Comparison of ENCODE assay signal across 20 cellular contexts in genomic region chr9:33414263-33414662, GRCh38. TPM values are rescaled to one million over a fixed set of nuclear protein-coding genes. Genes with fewer than 3 reads are reported as not detected.
A peak's percentile ranks its signal among the peaks of the same experiment; 100 is the strongest.
DNase-seq lines count a peak whose midpoint lies in the region; ATAC-seq and TF ChIP-seq lines count a peak whose summit lies in the region.
"Had no signal": no experiment of that assay in that cellular context is flagged by ENCODE, and none has a peak within 500 bp of the region (broad histone marks: within the 10 kb centered on the region; RNA-seq: fewer than 3 reads in every experiment).

No MANE protein-coding gene starts in this region.

- H3K79me1 ChIP-seq in neuronal stem cell (ENCODE audit: low read depth, low read length), result no peaks in the 10 kb centered on the region

- H3K9me3 Mint-ChIP-seq in CD4-positive, alpha-beta T cell, result no peaks in the 10 kb centered on the region
- no peaks in the 10 kb centered on the region for H3K9me3 Mint-ChIP-seq in activated T-helper 2 cell treated with anti-CD3 and anti-CD28 coated beads, Interferon-gamma antibody, Interleukin-2, Interleukin-4, amounts not matched to agents 10 μg/mL and 5 μg/mL and 100 μg/mL, durations not matched to agents 14 hours and 24 hours and 36 hours

- CTCF ChIA-PET in CD4-positive, alpha-beta T cell (lab: Charles Lee), result interaction anchor here (2.3 to 4.0 kb wide), 5 partner anchors 11 to 53 kb away, joined by 21 to 40 read pairs (median 31); partner anchors contain the start of gene AQP3
- CTCF ChIA-PET in PC-9 (lab: Charles Lee), result interaction anchor here (2.0 kb wide), 1 partner anchor 53 kb away, joined by 5 read pairs; no protein-coding TSS in a partner anchor

- peak overlapping the region; percentile 93 for H3K27ac Mint-ChIP-seq in CD4-positive, alpha-beta T cell
- H3K27ac Mint-ChIP-seq in activated T-helper 2 cell treated with anti-CD3 and anti-CD28 coated beads, Interferon-gamma antibody, Interleukin-2, Interleukin-4, amounts not matched to agents 10 μg/mL and 5 μg/mL and 100 μg/mL, durations not matched to agents 14 hours and 24 hours and 36 hours, result peak overlapping the region; percentile 22

- H4K8ac ChIP-seq in neuronal stem cell (ENCODE audit: low read depth, low read length), result no peak overlapping the region

- H3K4me1 ChIP-seq in neuronal stem cell (ENCODE audit: control insufficient read depth in 2 of 2, insufficient read depth in 1 of 2, low read depth in 1 of 2, low read length in 2 of 2) (peaks cover 0 to 2% of the 10 kb centered on the region in 2 donors), PC-9 (replicated peaks; ENCODE audit: insufficient read depth) (peaks cover 27% of the 10 kb centered on the region)
- H3K4me1 ChIP-seq: SJSA1 had no signal

- intact Hi-C loops in CD4-positive, alpha-beta T cell (cut with DNase I, micrococcal nuclease), result no loop called here
- intact Hi-C loops in activated T-helper 2 cell treated with anti-CD3 and anti-CD28 coated beads, Interferon-gamma antibody, Interleukin-2, Interleukin-4, amounts not matched to agents 10 μg/mL and 5 μg/mL and 100 μg/mL, durations not matched to agents 14 hours and 24 hours and 36 hours (cut with micrococcal nuclease), result loop anchor here (2.0 kb wide), 2 partner anchors 39 to 127 kb away; no protein-coding TSS in a partner anchor
- intact Hi-C loops in PC-9 (cut with micrococcal nuclease; ENCODE audit: unreplicated experiment), result no loop called here

- H3K4me3 Mint-ChIP-seq in CD4-positive, alpha-beta T cell, result peak overlapping the region; percentile 3
- no peak overlapping the region for H3K4me3 Mint-ChIP-seq in activated T-helper 2 cell treated with anti-CD3 and anti-CD28 coated beads, Interferon-gamma antibody, Interleukin-2, Interleukin-4, amounts not matched to agents 10 μg/mL and 5 μg/mL and 100 μg/mL, durations not matched to agents 14 hours and 24 hours and 36 hours (ENCODE audit: low read depth)

- no CpG with 5 or more reads among the region's 3 CpGs for WGBS in neuronal stem cell (ENCODE audit: extremely low coverage in 2 of 2, insufficient read length in 2 of 2, insufficient replicate concordance in 1 of 2), 2 donors

- no TSS peak for BruUV-seq in PC-9 (replicated peaks; lab: Mats Ljungman, UMichigan)

- H3K4ac ChIP-seq in neuronal stem cell (ENCODE audit: low read length), result no peak overlapping the region

- no peak for TF ChIP-seq CTCF in CD4-positive, alpha-beta T cell (IDR thresholded peaks at IDR 0.05)
- TF ChIP-seq CTCF in PC-9 (conservative IDR thresholded peaks at IDR 0.05), result no peak

- peaks cover 45% of the 10 kb centered on the region for H3K4me1 Mint-ChIP-seq in CD4-positive, alpha-beta T cell (ENCODE audit: low read depth)
- H3K4me1 Mint-ChIP-seq in activated T-helper 2 cell treated with anti-CD3 and anti-CD28 coated beads, Interferon-gamma antibody, Interleukin-2, Interleukin-4, amounts not matched to agents 10 μg/mL and 5 μg/mL and 100 μg/mL, durations not matched to agents 14 hours and 24 hours and 36 hours (ENCODE audit: low read depth), result peaks cover 34% of the 10 kb centered on the region

- no peak overlapping the region for H3K18ac ChIP-seq in neuronal stem cell (ENCODE audit: low read length)

- H3K4me3 ChIP-seq in neuronal stem cell (ENCODE audit: low read length in 2 of 2), result no peak overlapping the region
- H3K4me3 ChIP-seq in PC-9, result no peak overlapping the region
- H3K4me3 ChIP-seq: BLaER1 treated with 17β-estradiol and CSF1 and Interleukin-3, amounts not matched to agents 10 nM and 100 nM; cardiac muscle cell; mucosa of descending colon; pancreas; SJSA1; tibial artery had no signal

- H3K36me3 Mint-ChIP-seq in CD4-positive, alpha-beta T cell (ENCODE audit: low read depth), result no peaks in the 10 kb centered on the region
- H3K36me3 Mint-ChIP-seq in activated T-helper 2 cell treated with anti-CD3 and anti-CD28 coated beads, Interferon-gamma antibody, Interleukin-2, Interleukin-4, amounts not matched to agents 10 μg/mL and 5 μg/mL and 100 μg/mL, durations not matched to agents 14 hours and 24 hours and 36 hours (ENCODE audit: low read depth), result no peaks in the 10 kb centered on the region

- H3K27ac ChIP-seq in CD4-positive, alpha-beta T cell (ENCODE audit: low read depth, low read length), result peak overlapping the region; percentile 58
- no peak overlapping the region for H3K27ac ChIP-seq in neuronal stem cell (replicated peaks; ENCODE audit: low read length)
- no peak overlapping the region for H3K27ac ChIP-seq in PC-9
- H3K27ac ChIP-seq: BLaER1 treated with 17β-estradiol and CSF1 and Interleukin-3, amounts not matched to agents 10 nM and 100 nM; cardiac muscle cell; pancreas; SJSA1; tibial artery had no signal

- no peaks in the 10 kb centered on the region for H3K9me2 ChIP-seq in PC-9 (ENCODE audit: insufficient read depth)

- H3K79me2 ChIP-seq in PC-9 (ENCODE audit: low read depth), result no peaks in the 10 kb centered on the region

- H3K23ac ChIP-seq in neuronal stem cell (ENCODE audit: low read depth, low read length, poor library complexity), result no peak overlapping the region

- no peak overlapping the region for H2BK5ac ChIP-seq in neuronal stem cell (ENCODE audit: low read length)

- H3K14ac ChIP-seq in neuronal stem cell (ENCODE audit: low read length), result no peak overlapping the region

- no peak overlapping the region for H2BK12ac ChIP-seq in neuronal stem cell (ENCODE audit: low read length)

- no peaks in the 10 kb centered on the region for H3K36me3 ChIP-seq in neuronal stem cell (replicated peaks in 1 of 2; ENCODE audit: control insufficient read depth in 2 of 2, insufficient read depth in 2 of 2, low read length in 2 of 2)
- no peaks in the 10 kb centered on the region for H3K36me3 ChIP-seq in PC-9 (ENCODE audit: low read depth)
- H3K36me3 ChIP-seq: BLaER1 treated with 17β-estradiol and CSF1 and Interleukin-3, amounts not matched to agents 10 nM and 100 nM; cardiac muscle cell; pancreas; SJSA1; tibial artery had no signal

- H3K4me2 ChIP-seq in neuronal stem cell (ENCODE audit: insufficient read depth, low read length, poor library complexity, severe bottlenecking) (no peak overlapping the region), PC-9 (no peak overlapping the region)
- H3K4me2 ChIP-seq: BLaER1 treated with 17β-estradiol and CSF1 and Interleukin-3, amounts not matched to agents 10 nM and 100 nM had no signal

- H3K27me3 ChIP-seq in CD4-positive, alpha-beta T cell (ENCODE audit: control insufficient read depth, insufficient read depth, low read length), result no peaks in the 10 kb centered on the region
- H3K27me3 ChIP-seq in neuronal stem cell (ENCODE audit: control insufficient read depth in 3 of 3, insufficient read depth in 3 of 3, low read depth in 1 of 3, low read length in 3 of 3) (peaks cover 0 to 23% (median 0%) of the 10 kb centered on the region in 3 experiments), PC-9 (ENCODE audit: insufficient read depth, low read depth) (no peaks in the 10 kb centered on the region)
- H3K27me3 ChIP-seq: BLaER1 treated with 17β-estradiol and CSF1 and Interleukin-3, amounts not matched to agents 10 nM and 100 nM; cardiac muscle cell; pancreas; SJSA1 had no signal

- DNase-seq in CD4-positive, alpha-beta T cell, result peak in 1 of 10 experiments; percentile 16
- DNase-seq in Daoy (ENCODE audit: low read depth), result peak; percentile 22
- DNase-seq in activated T-helper 2 cell treated with anti-CD3 and anti-CD28 coated beads, Interferon-gamma antibody, Interleukin-2, Interleukin-4, amounts not matched to agents 10 μg/mL and 5 μg/mL and 100 μg/mL, durations not matched to agents 14 hours and 24 hours and 36 hours (ENCODE audit: low spot score), result no peak
- DNase-seq in neuronal stem cell (ENCODE audit: low spot score), result no peak
- DNase-seq in PC-9, result no peak
- no peak for DNase-seq in superior temporal gyrus (ENCODE audit: extremely low spot score)
- DNase-seq: activated CD8-positive, alpha-beta memory T cell treated with anti-CD3 and anti-CD28 coated beads for 24 hours; DMS79; effector CD4-positive, alpha-beta T cell; HCEC 1CT; hippocampal formation; NCI-H187; NCI-H446; tibial artery had no signal

- no peaks in the 10 kb centered on the region for H3K27me3 Mint-ChIP-seq in CD4-positive, alpha-beta T cell
- no peaks in the 10 kb centered on the region for H3K27me3 Mint-ChIP-seq in activated T-helper 2 cell treated with anti-CD3 and anti-CD28 coated beads, Interferon-gamma antibody, Interleukin-2, Interleukin-4, amounts not matched to agents 10 μg/mL and 5 μg/mL and 100 μg/mL, durations not matched to agents 14 hours and 24 hours and 36 hours (ENCODE audit: low read depth)

- H3K9ac ChIP-seq in neuronal stem cell (ENCODE audit: low read depth, low read length, poor library complexity), result no peak overlapping the region
- H3K9ac ChIP-seq: BLaER1 treated with 17β-estradiol and CSF1 and Interleukin-3, amounts not matched to agents 10 nM and 100 nM had no signal

- H4K91ac ChIP-seq in neuronal stem cell (ENCODE audit: low read depth, low read length, poor library complexity), result no peak overlapping the region

- no peaks in the 10 kb centered on the region for H3K9me3 ChIP-seq in CD4-positive, alpha-beta T cell (ENCODE audit: control insufficient read depth, low read length)
- H3K9me3 ChIP-seq in neuronal stem cell (replicated peaks in 1 of 2; ENCODE audit: control insufficient read depth in 2 of 2, insufficient read depth in 1 of 2, low read depth in 1 of 2, low read length in 2 of 2), result peaks cover 0 to 2% of the 10 kb centered on the region in 2 donors
- H3K9me3 ChIP-seq in PC-9 (ENCODE audit: insufficient read depth, low read depth), result no peaks in the 10 kb centered on the region
- H3K9me3 ChIP-seq: BLaER1 treated with 17β-estradiol and CSF1 and Interleukin-3, amounts not matched to agents 10 nM and 100 nM; mucosa of descending colon; pancreas; SJSA1; tibial artery had no signal

- peak overlapping the region; percentile 7 for H2AFZ ChIP-seq in neuronal stem cell (ENCODE audit: low read length)
- H2AFZ ChIP-seq in PC-9, result no peak overlapping the region

- H2BK120ac ChIP-seq in neuronal stem cell (ENCODE audit: low read depth, low read length), result no peak overlapping the region

- no peak overlapping the region for H2BK15ac ChIP-seq in neuronal stem cell (ENCODE audit: low read length)

- H2AK5ac ChIP-seq in neuronal stem cell (ENCODE audit: low read depth, low read length), result no peak overlapping the region

- H4K20me1 ChIP-seq in PC-9 (ENCODE audit: insufficient read depth), result no peaks in the 10 kb centered on the region
- H4K20me1 ChIP-seq: BLaER1 treated with 17β-estradiol and CSF1 and Interleukin-3, amounts not matched to agents 10 nM and 100 nM had no signal

- POLR2A ChIA-PET in CD4-positive, alpha-beta T cell (lab: Charles Lee), result interaction anchor here (1.2 to 5.3 kb wide), 9 partner anchors 10 to 124 kb away, joined by 3 to 98 read pairs (median 24); partner anchors contain the start of genes AQP3, NFX1 and NOL6
- POLR2A ChIA-PET in PC-9 (lab: Charles Lee; ENCODE audit: unreplicated experiment), result no interaction called here

- no peak for ATAC-seq in CD4-positive, alpha-beta T cell (ENCODE audit: poor library complexity)
- ATAC-seq in HG02763 (IDR thresholded peaks at IDR 0.05; ENCODE audit: unreplicated experiment), result no peak

- no peaks in the 10 kb centered on the region; the same call in 1 of the 2 replicates for H3F3A ChIP-seq in PC-9 (ENCODE audit: insufficient read depth, low read depth)

RNA-seq across cellular contexts. Expression of gene AQP7, which starts 11.9 kb away (rescaled TPM):
- total RNA-seq in CD4-positive, alpha-beta T cell, result under 1 TPM; 0.25 to 0.27 TPM
- total RNA-seq in Daoy (2014; rRNA removed; shearing (Covaris generic)), result not detected in 2 replicates
- total RNA-seq in activated T-helper 2 cell treated with anti-CD3 and anti-CD28 coated beads, Interferon-gamma antibody, Interleukin-2, Interleukin-4, amounts not matched to agents 10 μg/mL and 5 μg/mL and 100 μg/mL, durations not matched to agents 14 hours and 24 hours and 36 hours, result not detected in 2 replicates
- not detected for polyA plus RNA-seq in neuronal stem cell (2013, experiment 1 of 2)
- polyA plus RNA-seq in neuronal stem cell (2013, experiment 2 of 2), result not detected
- total RNA-seq in PC-9 (2021), result 0.59 TPM in 1 of 2 replicates, not detected in the other
- total RNA-seq: SJSA1 had no signal

RNA-seq across cellular contexts. Expression of gene AQP3, which starts 33.1 kb away (rescaled TPM):
- 100 to 1,000 TPM in 1 of 2 experiments, 10 to 100 TPM in 1; 99.8 to 106 TPM for total RNA-seq in CD4-positive, alpha-beta T cell
- total RNA-seq in Daoy (2014; rRNA removed; shearing (Covaris generic)), result 1.9 and 3.5 TPM in 2 replicates
- total RNA-seq in activated T-helper 2 cell treated with anti-CD3 and anti-CD28 coated beads, Interferon-gamma antibody, Interleukin-2, Interleukin-4, amounts not matched to agents 10 μg/mL and 5 μg/mL and 100 μg/mL, durations not matched to agents 14 hours and 24 hours and 36 hours, result 2.1 TPM in 2 replicates
- polyA plus RNA-seq in neuronal stem cell (2013, experiment 1 of 2), result 0.96 TPM
- 1.1 TPM for polyA plus RNA-seq in neuronal stem cell (2013, experiment 2 of 2)
- total RNA-seq in PC-9 (2021), result 9.9 and 15.3 TPM in 2 replicates
- total RNA-seq: SJSA1 had no signal

RNA-seq across cellular contexts. Expression of gene NOL6, which starts 59.5 kb away (rescaled TPM):
- total RNA-seq in CD4-positive, alpha-beta T cell, result 10 to 100 TPM; 30.5 to 30.6 TPM
- 69.0 and 74.6 TPM in 2 replicates for total RNA-seq in Daoy (2014; rRNA removed; shearing (Covaris generic))
- 61.9 and 65.3 TPM in 2 replicates for total RNA-seq in activated T-helper 2 cell treated with anti-CD3 and anti-CD28 coated beads, Interferon-gamma antibody, Interleukin-2, Interleukin-4, amounts not matched to agents 10 μg/mL and 5 μg/mL and 100 μg/mL, durations not matched to agents 14 hours and 24 hours and 36 hours
- polyA plus RNA-seq in neuronal stem cell (2013, experiment 1 of 2), result 10.4 TPM
- 10.7 TPM for polyA plus RNA-seq in neuronal stem cell (2013, experiment 2 of 2)
- total RNA-seq in PC-9 (2021), result 15.5 and 16.2 TPM in 2 replicates
